In genomic region chr1:38183094-38183493, GRCh38 we compare ENCODE assay signal across 16 cellular contexts.
DNase-seq lines count a peak whose midpoint lies in the region; ATAC-seq, FAIRE-seq and TF ChIP-seq lines count a peak whose summit lies in the region.
"Had no signal": no experiment of that assay in that cellular context is flagged by ENCODE, and none has a peak within 500 bp of the region (broad histone marks: within the 10 kb centered on the region; RNA-seq: fewer than 3 reads in every experiment).

No MANE protein-coding gene starts in this region.

- H2AFZ ChIP-seq in GM23338 (peak overlapping the region; percentile 63; the same call in 1 of the 2 replicates), astrocyte (ENCODE audit: low read depth, low read length) (no peak overlapping the region), neuronal stem cell (ENCODE audit: low read length) (peak overlapping the region; percentile 78)
- H2AFZ ChIP-seq: PC-9 had no signal

- H3K36me3 Mint-ChIP-seq in GM23338 (ENCODE audit: low read depth) (peaks cover 10% of the 10 kb centered on the region), astrocyte (ENCODE audit: low read depth, unreplicated experiment) (no peaks in the 10 kb centered on the region)
- H3K36me3 Mint-ChIP-seq: IgD-negative memory B cell had no signal

- ATAC-seq in GM23338 (peak; percentile 83), HG02571 (IDR thresholded peaks at IDR 0.05; ENCODE audit: unreplicated experiment) (no peak), HG03097 (IDR thresholded peaks at IDR 0.05; ENCODE audit: low FRiP score, unreplicated experiment) (no peak)
- ATAC-seq: A549, HCT116 had no signal

- H3K4me1 Mint-ChIP-seq in GM23338 (peaks cover 10% of the 10 kb centered on the region), astrocyte (ENCODE audit: low read depth, unreplicated experiment) (peaks cover 9% of the 10 kb centered on the region)

- DNase-seq in GM23338 (ENCODE audit: low spot score) (peak; percentile 31), astrocyte (ENCODE audit: low read depth) (no peak), iPS DF 19.7 (ENCODE audit: low read depth, low spot score) (peak; percentile 60), neuronal stem cell (ENCODE audit: low spot score) (no peak), DMS53 (lab: John Stamatoyannopoulos, UW) (no peak)
- DNase-seq: NCI-H1417, NCI-H2029 treated with DMSO at 0.1 percent for 48 hours, NCI-H748 treated with DMSO at 0.1 percent for 48 hours, PC-9 had no signal

- H4K20me1 ChIP-seq in GM23338 (replicated peaks; ENCODE audit: insufficient read depth), result no peaks in the 10 kb centered on the region
- no peaks in the 10 kb centered on the region for H4K20me1 ChIP-seq in astrocyte (ENCODE audit: insufficient read depth, low read length)

- no peaks in the 10 kb centered on the region for H3K9me3 ChIP-seq in astrocyte (ENCODE audit: insufficient read depth, low read depth, low read length)
- peaks cover 4 to 7% of the 10 kb centered on the region in 2 donors for H3K9me3 ChIP-seq in neuronal stem cell (replicated peaks in 1 of 2; ENCODE audit: control insufficient read depth in 2 of 2, insufficient read depth in 1 of 2, low read depth in 1 of 2, low read length in 2 of 2)
- H3K9me3 ChIP-seq: A549, SJSA1 had no signal

- FAIRE-seq in astrocyte (lab: Jason Lieb, UNC), result no peak
- FAIRE-seq: A549 had no signal

- H3K27me3 ChIP-seq in GM23338 (ENCODE audit: insufficient read depth), result no peaks in the 10 kb centered on the region
- no peaks in the 10 kb centered on the region for H3K27me3 ChIP-seq in astrocyte (ENCODE audit: insufficient read depth, low read length)
- no peaks in the 10 kb centered on the region for H3K27me3 ChIP-seq in neuronal stem cell (ENCODE audit: control insufficient read depth in 3 of 3, insufficient read depth in 3 of 3, low read depth in 1 of 3, low read length in 3 of 3)

- H2BK15ac ChIP-seq in neuronal stem cell (ENCODE audit: low read length), result no peak overlapping the region

- no peak for TF ChIP-seq CTCF in GM23338 (conservative IDR thresholded peaks at IDR 0.05; ENCODE audit: low read depth in 2 of 2)
- TF ChIP-seq CTCF in astrocyte (IDR thresholded peaks at IDR 0.05; ENCODE audit: insufficient read depth, low read depth, low read length), result no peak

- H3K9me2 ChIP-seq in GM23338 (ENCODE audit: insufficient read depth), result peaks cover 12% of the 10 kb centered on the region; the same call in 1 of the 2 replicates

- no peaks in the 10 kb centered on the region for H3K36me3 ChIP-seq in GM23338 (ENCODE audit: insufficient read depth)
- no peaks in the 10 kb centered on the region for H3K36me3 ChIP-seq in astrocyte (ENCODE audit: insufficient read depth, low read length)
- H3K36me3 ChIP-seq in neuronal stem cell (replicated peaks in 1 of 2; ENCODE audit: control insufficient read depth in 2 of 2, insufficient read depth in 2 of 2, low read length in 2 of 2), result no peaks in the 10 kb centered on the region
- H3K36me3 ChIP-seq: SJSA1 had no signal

- H3K27ac Mint-ChIP-seq in GM23338, result no peak overlapping the region
- H3K27ac Mint-ChIP-seq in astrocyte (ENCODE audit: unreplicated experiment), result no peak overlapping the region

- H3F3A ChIP-seq in GM23338 (replicated peaks; ENCODE audit: low read depth), result no peaks in the 10 kb centered on the region

- H2BK12ac ChIP-seq in neuronal stem cell (ENCODE audit: low read length), result no peak overlapping the region

- H3K23ac ChIP-seq in neuronal stem cell (ENCODE audit: low read depth, low read length, poor library complexity), result no peak overlapping the region

- peaks cover 2% of the 10 kb centered on the region for H3K27me3 Mint-ChIP-seq in GM23338 (ENCODE audit: insufficient read depth, low read depth, poor library complexity)
- H3K27me3 Mint-ChIP-seq in astrocyte (ENCODE audit: low read depth, unreplicated experiment), result peaks cover 21% of the 10 kb centered on the region

- H3K9ac ChIP-seq in astrocyte (ENCODE audit: low read length) (no peak overlapping the region), neuronal stem cell (ENCODE audit: low read depth, low read length, poor library complexity) (no peak overlapping the region)

- H4K8ac ChIP-seq in neuronal stem cell (ENCODE audit: low read depth, low read length), result no peak overlapping the region

- H3K18ac ChIP-seq in neuronal stem cell (ENCODE audit: low read length), result peak overlapping the region; percentile 50

- no peak overlapping the region for H3K14ac ChIP-seq in neuronal stem cell (ENCODE audit: low read length)

- H3K4ac ChIP-seq in neuronal stem cell (ENCODE audit: low read length), result no peak overlapping the region

- H3K79me2 ChIP-seq in GM23338 (replicated peaks; ENCODE audit: insufficient read depth) (no peaks in the 10 kb centered on the region), astrocyte (ENCODE audit: insufficient read depth, low read length) (no peaks in the 10 kb centered on the region)

- no peak overlapping the region for H2BK120ac ChIP-seq in neuronal stem cell (ENCODE audit: low read depth, low read length)

- H3K4me3 ChIP-seq in GM23338 (no peak overlapping the region), astrocyte (ENCODE audit: insufficient read depth, low read depth, low read length) (no peak overlapping the region), neuronal stem cell (ENCODE audit: low read length in 2 of 2) (no peak overlapping the region)
- H3K4me3 ChIP-seq: A549, PC-9, SJSA1 had no signal

- H3K9me3 Mint-ChIP-seq in GM23338, result peaks cover 15% of the 10 kb centered on the region
- peaks cover 17% of the 10 kb centered on the region for H3K9me3 Mint-ChIP-seq in astrocyte (ENCODE audit: unreplicated experiment)

- WGBS in neuronal stem cell (ENCODE audit: extremely low coverage in 2 of 2, insufficient read length in 2 of 2, insufficient replicate concordance in 1 of 2), 2 donors, result no CpG with 5 or more reads among the region's 7 CpGs

- H3K4me1 ChIP-seq in GM23338 (ENCODE audit: insufficient read depth), result peaks cover 11% of the 10 kb centered on the region; the same call in 1 of the 2 replicates
- H3K4me1 ChIP-seq in astrocyte (ENCODE audit: insufficient read depth, low read length), result peaks cover 8% of the 10 kb centered on the region
- H3K4me1 ChIP-seq in neuronal stem cell (ENCODE audit: control insufficient read depth in 2 of 2, insufficient read depth in 1 of 2, low read depth in 1 of 2, low read length in 2 of 2), result peaks cover 8 to 13% of the 10 kb centered on the region in 2 donors
- H3K4me1 ChIP-seq: A549, SJSA1 had no signal

- peak overlapping the region; percentile 56 for H4K91ac ChIP-seq in neuronal stem cell (ENCODE audit: low read depth, low read length, poor library complexity)

- no peaks in the 10 kb centered on the region for H3K79me1 ChIP-seq in neuronal stem cell (ENCODE audit: low read depth, low read length)

- peak overlapping the region; percentile 64; the same call in 1 of the 2 replicates for H3K4me2 ChIP-seq in GM23338
- peak overlapping the region; percentile 20 for H3K4me2 ChIP-seq in astrocyte (ENCODE audit: low read length)
- no peak overlapping the region for H3K4me2 ChIP-seq in neuronal stem cell (ENCODE audit: insufficient read depth, low read length, poor library complexity, severe bottlenecking)
- H3K4me2 ChIP-seq: A549, PC-9 had no signal

- H2BK5ac ChIP-seq in neuronal stem cell (ENCODE audit: low read length), result no peak overlapping the region

- H3K27ac ChIP-seq in GM23338 (ENCODE audit: low read depth), result no peak overlapping the region
- H3K27ac ChIP-seq in astrocyte (ENCODE audit: low read depth, low read length), result no peak overlapping the region
- H3K27ac ChIP-seq in neuronal stem cell (replicated peaks; ENCODE audit: low read length), result no peak overlapping the region
- H3K27ac ChIP-seq: A549, C4-2B, PC-9, SJSA1 had no signal

- no peak overlapping the region for H2AK5ac ChIP-seq in neuronal stem cell (ENCODE audit: low read depth, low read length)

- no peak overlapping the region for H3K4me3 Mint-ChIP-seq in GM23338
- H3K4me3 Mint-ChIP-seq in astrocyte (ENCODE audit: unreplicated experiment), result no peak overlapping the region
- H3K4me3 Mint-ChIP-seq: IgD-negative memory B cell had no signal

TF ChIP-seq in GM23338, 12 proteins besides CTCF, POLR2A, EP300 and RAD21:
- TF ChIP-seq ZNF114 (CRISPR knock-in tag; IDR thresholded peaks at IDR 0.05) (0 out of 2 replicates have a peak, but pooled peaks have one; percentile 8), JUNB (IDR thresholded peaks at IDR 0.05; ENCODE audit: unreplicated experiment) (no peak)

Comparison
In these comparisons a context has a peak if more than half of its experiments do, and no peak if none do; other contexts are left out.
1. DNase-seq: peak in GM23338 (single experiment) and iPS DF 19.7 (single experiment); none in astrocyte (single experiment), neuronal stem cell (single experiment) and DMS53 (single experiment).